ENCODE assay signal across 16 cellular contexts in genomic region chr9:93011114-93011513, GRCh38.
"Had no signal": no experiment of that assay in that cellular context is flagged by ENCODE, and none has a peak within 500 bp of the region (broad histone marks: within the 10 kb centered on the region; RNA-seq: fewer than 3 reads in every experiment).

No MANE protein-coding gene starts in this region.

- H3K36me3 Mint-ChIP-seq: WTC11 had no signal

- H3K27me3 Mint-ChIP-seq: activated CD4-positive, alpha-beta T cell treated with anti-CD3 and anti-CD28 coated beads, Interleukin-2, amount 10 ng/mL, durations not matched to agents 7 days and 5 days; activated naive CD8-positive, alpha-beta T cell treated with anti-CD3 and anti-CD28 coated beads, Interleukin-2, amount 50 U/mL, for 24 hours; activated T-cell treated with anti-CD3 and anti-CD28 coated beads, Interleukin-2, amount 50 U/mL, for 24 hours; dendritic cell treated with granulocyte-macrophage colony-stimulating factor and Interleukin-4, amounts not matched to agents 40 ng/mL and 50 ng/mL, for 4 days; naive B cell had no signal

- H3K4me1 Mint-ChIP-seq: activated naive CD8-positive, alpha-beta T cell treated with anti-CD3 and anti-CD28 coated beads, Interleukin-2, amount 50 U/mL, for 24 hours had no signal

- DNase-seq: activated CD4-positive, alpha-beta T cell treated with anti-CD3 and anti-CD28 coated beads, Interleukin-2, amount 10 ng/mL, durations not matched to agents 7 days and 5 days; activated naive CD8-positive, alpha-beta T cell treated with anti-CD3 and anti-CD28 coated beads, Interleukin-2, amount 50 U/mL, for 24 hours; activated T-cell treated with anti-CD3 and anti-CD28 coated beads, Interleukin-2, amount 50 U/mL, for 24 hours; cerebellar nuclear complex; gastrocnemius medialis; heart left ventricle; left colon; naive B cell; retina; stimulated activated CD4-positive, alpha-beta T cell treated with anti-CD3 and anti-CD28 coated beads, Interleukin-15, amount 100 ng/mL, for 24 hours; stimulated activated CD4-positive, alpha-beta T cell treated with anti-CD3 and anti-CD28 coated beads, Interleukin-4, amount 100 ng/mL, for 24 hours; stimulated activated naive CD8-positive, alpha-beta T cell treated with anti-CD3 and anti-CD28 coated beads, Interleukin-15, Interleukin-2, amounts not matched to agents 100 U/mL and 50 U/mL, for 24 hours; T-helper 2 cell; transverse colon had no signal

- H3K9me3 ChIP-seq: gastrocnemius medialis, heart left ventricle, transverse colon had no signal

- H3K4me3 Mint-ChIP-seq: activated CD4-positive, alpha-beta T cell treated with anti-CD3 and anti-CD28 coated beads, Interleukin-2, amount 10 ng/mL, durations not matched to agents 7 days and 5 days; activated naive CD8-positive, alpha-beta T cell treated with anti-CD3 and anti-CD28 coated beads, Interleukin-2, amount 50 U/mL, for 24 hours; activated T-cell treated with anti-CD3 and anti-CD28 coated beads, Interleukin-2, amount 50 U/mL, for 24 hours; dendritic cell treated with granulocyte-macrophage colony-stimulating factor and Interleukin-4, amounts not matched to agents 40 ng/mL and 50 ng/mL, for 4 days; naive B cell; WTC11 had no signal

- H3K27ac Mint-ChIP-seq: activated CD4-positive, alpha-beta T cell treated with anti-CD3 and anti-CD28 coated beads, Interleukin-2, amount 10 ng/mL, durations not matched to agents 7 days and 5 days; activated naive CD8-positive, alpha-beta T cell treated with anti-CD3 and anti-CD28 coated beads, Interleukin-2, amount 50 U/mL, for 24 hours; dendritic cell treated with granulocyte-macrophage colony-stimulating factor and Interleukin-4, amounts not matched to agents 40 ng/mL and 50 ng/mL, for 4 days; WTC11 had no signal

- ATAC-seq: activated naive CD8-positive, alpha-beta T cell treated with anti-CD3 and anti-CD28 coated beads, Interleukin-2, amount 50 U/mL, for 24 hours; gastrocnemius medialis; heart left ventricle; left colon; stimulated activated naive CD8-positive, alpha-beta T cell treated with anti-CD3 and anti-CD28 coated beads, Interleukin-15, Interleukin-2, amounts not matched to agents 100 U/mL and 50 U/mL, for 24 hours had no signal

- H3K9me3 Mint-ChIP-seq: activated CD4-positive, alpha-beta T cell treated with anti-CD3 and anti-CD28 coated beads, Interleukin-2, amount 10 ng/mL, durations not matched to agents 7 days and 5 days; activated naive CD8-positive, alpha-beta T cell treated with anti-CD3 and anti-CD28 coated beads, Interleukin-2, amount 50 U/mL, for 24 hours; activated T-cell treated with anti-CD3 and anti-CD28 coated beads, Interleukin-2, amount 50 U/mL, for 24 hours; dendritic cell treated with granulocyte-macrophage colony-stimulating factor and Interleukin-4, amounts not matched to agents 40 ng/mL and 50 ng/mL, for 4 days; naive B cell; WTC11 had no signal
